ENCODE assay signal across 16 cellular contexts in genomic region chr14:72744416-72745120, GRCh38.
"Had no signal": no experiment of that assay in that cellular context is flagged by ENCODE, and none has a peak within 500 bp of the region (broad histone marks: within the 10 kb centered on the region; RNA-seq: fewer than 3 reads in every experiment).

No MANE protein-coding gene starts in this region.

- ATAC-seq: effector memory CD8-positive, alpha-beta T cell; natural killer cell had no signal

- H3K9me3 Mint-ChIP-seq: central memory CD8-positive, alpha-beta T cell had no signal

- H3K27me3 Mint-ChIP-seq: activated naive CD4-positive, alpha-beta T cell treated with anti-CD3 and anti-CD28 coated beads, Interleukin-2, amount 50 U/mL, for 24 hours; effector memory CD8-positive, alpha-beta T cell; stimulated activated naive CD8-positive, alpha-beta T cell treated with anti-CD3 and anti-CD28 coated beads, Interleukin-15, Interleukin-2, amounts not matched to agents 100 ng/mL and 50 ng/mL, for 24 hours had no signal

- H3K9me3 ChIP-seq: adrenal gland, uterus had no signal

- H3K4me1 ChIP-seq: uterus had no signal

- H3K27ac Mint-ChIP-seq: activated naive CD4-positive, alpha-beta T cell treated with anti-CD3 and anti-CD28 coated beads, Interleukin-2, amount 50 U/mL, for 24 hours; effector memory CD8-positive, alpha-beta T cell; natural killer cell; stimulated activated naive CD8-positive, alpha-beta T cell treated with anti-CD3 and anti-CD28 coated beads, Interleukin-15, Interleukin-2, amounts not matched to agents 100 ng/mL and 50 ng/mL, for 24 hours; T-helper 2 cell treated with Interferon-gamma antibody and Interleukin-4, amounts not matched to agents 5 μg/mL and 100 μg/mL, for 36 hours had no signal

- DNase-seq: activated effector memory CD4-positive, alpha-beta T cell treated with anti-CD3 and anti-CD28 coated beads, Interleukin-2, amount 50 U/mL, for 16 hours; activated T-cell treated with anti-CD3 and anti-CD28 coated beads, Interleukin-2, amount 50 U/mL, for 48 hours; effector memory CD8-positive, alpha-beta T cell; heart right ventricle; natural killer cell; stimulated activated CD4-positive, alpha-beta T cell treated with anti-CD3 and anti-CD28 coated beads, Interleukin-15, amount 100 ng/mL, for 24 hours; stimulated activated CD4-positive, alpha-beta T cell treated with anti-CD3 and anti-CD28 coated beads, Interleukin-4, amount 100 ng/mL, for 4 hours; uterus had no signal

- H3K4me1 Mint-ChIP-seq: activated naive CD4-positive, alpha-beta T cell treated with anti-CD3 and anti-CD28 coated beads, Interleukin-2, amount 50 U/mL, for 24 hours; central memory CD8-positive, alpha-beta T cell had no signal

- H3K4me3 ChIP-seq: adrenal gland, heart right ventricle, skin epidermis, uterus had no signal

- FAIRE-seq: frontal cortex had no signal

- H3K27me3 ChIP-seq: adrenal gland, heart right ventricle, uterus had no signal

- H3K4me3 Mint-ChIP-seq: activated naive CD4-positive, alpha-beta T cell treated with anti-CD3 and anti-CD28 coated beads, Interleukin-2, amount 50 U/mL, for 24 hours; central memory CD8-positive, alpha-beta T cell; effector memory CD8-positive, alpha-beta T cell; natural killer cell; stimulated activated naive CD8-positive, alpha-beta T cell treated with anti-CD3 and anti-CD28 coated beads, Interleukin-15, Interleukin-2, amounts not matched to agents 100 ng/mL and 50 ng/mL, for 24 hours; T-helper 2 cell treated with Interferon-gamma antibody and Interleukin-4, amounts not matched to agents 5 μg/mL and 100 μg/mL, for 36 hours had no signal

- H3K36me3 ChIP-seq: adrenal gland, uterus had no signal

- H3K27ac ChIP-seq: adrenal gland, epithelial cell of prostate, skin epidermis, uterus had no signal
